Comparison of ENCODE assay signal across 20 cellular contexts in the genomic region with DNA sequence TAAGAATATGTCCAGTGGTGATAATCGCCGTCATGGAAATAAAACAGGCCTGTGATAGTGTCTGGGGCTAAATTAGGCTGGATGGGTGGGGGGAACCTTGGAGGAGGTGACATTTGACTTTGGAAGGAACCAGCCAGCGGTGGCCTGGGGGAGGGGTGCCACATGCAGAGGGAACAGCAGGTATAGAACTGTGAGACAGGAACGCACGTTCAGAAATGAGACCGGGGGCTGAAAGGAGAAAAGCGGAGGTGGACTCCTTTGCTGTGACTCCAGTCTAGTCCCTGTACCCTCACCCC. TPM values are rescaled to one million over a fixed set of nuclear protein-coding genes. Genes with fewer than 3 reads are reported as not detected.
DNase-seq lines count a peak whose midpoint lies in the region; ATAC-seq and TF ChIP-seq lines count a peak whose summit lies in the region.
"Had no signal": no experiment of that assay in that cellular context is flagged by ENCODE, and none has a peak within 500 bp of the region (broad histone marks: within the 10 kb centered on the region; RNA-seq: fewer than 3 reads in every experiment).

No MANE protein-coding gene starts in this region.

- no peak overlapping the region for H3K4me3 ChIP-seq in MM.1S (ENCODE audit: low read length)
- no peak overlapping the region for H3K4me3 ChIP-seq in hepatocyte
- H3K4me3 ChIP-seq in osteoblast (ENCODE audit: insufficient read depth, low read length): no peak overlapping the region
- H3K4me3 ChIP-seq in Karpas-422 (ENCODE audit: low read length): no peak overlapping the region
- H3K4me3 ChIP-seq in brain microvascular endothelial cell (ENCODE audit: low read depth, low read length): no peak overlapping the region
- H3K4me3 ChIP-seq: SK-N-MC had no signal

- H3K36me3 ChIP-seq in MM.1S (replicated peaks; ENCODE audit: insufficient read depth, low read length) (no peaks in the 10 kb centered on the region), hepatocyte (replicated peaks; ENCODE audit: insufficient read depth, low read depth) (no peaks in the 10 kb centered on the region), osteoblast (ENCODE audit: insufficient read depth, low read length) (no peaks in the 10 kb centered on the region), Karpas-422 (ENCODE audit: insufficient read depth, low read length) (no peaks in the 10 kb centered on the region), brain microvascular endothelial cell (replicated peaks) (no peaks in the 10 kb centered on the region)
- H3K36me3 ChIP-seq: pancreas, transverse colon had no signal

- intact Hi-C loops in Calu3 (cut with micrococcal nuclease; ENCODE audit: unreplicated experiment): no loop called here

- peaks cover 37% of the 10 kb centered on the region for H3F3A ChIP-seq in MM.1S (ENCODE audit: insufficient read depth, low read length)

- in situ Hi-C loops in brain microvascular endothelial cell (cut with HindIII; ENCODE audit: low pct_ligation_motif_present, low sequenced_read_pairs): no loop called here

- no peaks in the 10 kb centered on the region for H3K4me1 Mint-ChIP-seq in Calu3 (ENCODE audit: low read depth, unreplicated experiment)

- TF ChIP-seq CTCF in Calu3 (IDR thresholded peaks at IDR 0.05; ENCODE audit: unreplicated experiment) (no peak), MM.1S (IDR thresholded peaks at IDR 0.05; ENCODE audit: low read length) (no peak), hepatocyte (IDR thresholded peaks at IDR 0.05; ENCODE audit: poor library complexity) (no peak), osteoblast (IDR thresholded peaks at IDR 0.05; ENCODE audit: extremely low read depth, low read depth, low read length) (no peak), brain microvascular endothelial cell (IDR thresholded peaks at IDR 0.05; ENCODE audit: low read depth, low read length, missing control alignments) (no peak)

- peaks cover 10% of the 10 kb centered on the region for H3K27me3 Mint-ChIP-seq in Calu3 (ENCODE audit: unreplicated experiment)

- no peak overlapping the region for H3K27ac Mint-ChIP-seq in Calu3 (ENCODE audit: unreplicated experiment)
- H3K27ac Mint-ChIP-seq: activated naive CD8-positive, alpha-beta T cell treated with anti-CD3 and anti-CD28 coated beads, Interleukin-2, amount 10 ng/mL, durations not matched to agents 7 days and 5 days; activated T-helper 2 cell treated with anti-CD3 and anti-CD28 coated beads, Interferon-gamma antibody, Interleukin-2, Interleukin-4, amounts not matched to agents 10 μg/mL and 5 μg/mL and 100 μg/mL, durations not matched to agents 14 hours and 24 hours and 36 hours had no signal

- H3K4me2 ChIP-seq in MM.1S (ENCODE audit: low read depth, low read length) (peak overlapping the region; percentile 10; the same call in 1 of the 2 replicates), hepatocyte (peak overlapping the region; percentile 97), osteoblast (ENCODE audit: insufficient read depth, low read length) (no peak overlapping the region), Karpas-422 (ENCODE audit: low read depth, low read length, poor library complexity, severe bottlenecking) (no peak overlapping the region)

- H3K27ac ChIP-seq in MM.1S (ENCODE audit: low read length) (no peak overlapping the region), hepatocyte (no peak overlapping the region), osteoblast (ENCODE audit: low read depth, low read length) (no peak overlapping the region), Karpas-422 (ENCODE audit: low read length) (no peak overlapping the region), brain microvascular endothelial cell (no peak overlapping the region)
- H3K27ac ChIP-seq: C4-2B, KMS-11, pancreas, SK-N-MC, transverse colon had no signal

- H2AFZ ChIP-seq in MM.1S (ENCODE audit: low read length) (no peak overlapping the region), hepatocyte (no peak overlapping the region), osteoblast (ENCODE audit: low read length) (no peak overlapping the region), Karpas-422 (ENCODE audit: low read length) (no peak overlapping the region)

- H3K79me2 ChIP-seq in MM.1S (ENCODE audit: low read length) (peaks cover 17% of the 10 kb centered on the region), hepatocyte (no peaks in the 10 kb centered on the region), osteoblast (ENCODE audit: insufficient read depth, low read length) (no peaks in the 10 kb centered on the region), Karpas-422 (ENCODE audit: low read length) (no peaks in the 10 kb centered on the region)

- WGBS in hepatocyte (ENCODE audit: low lambda C conversion rate, missing lambda C conversion rate): 51% methylated on average over 7 of the region's 7 CpGs

- no peak for DNase-seq in Calu3
- no peak for DNase-seq in MM.1S
- no peak for DNase-seq in hepatocyte (ENCODE audit: low spot score)
- peak; percentile 47 for DNase-seq in osteoblast (ENCODE audit: insufficient read length, low spot score, missing footprints)
- no peak for DNase-seq in Karpas-422
- no peak for DNase-seq in NAMALWA (ENCODE audit: low spot score)
- DNase-seq in brain microvascular endothelial cell: no peak
- DNase-seq: activated CD4-positive, alpha-beta T cell treated with anti-CD3 and anti-CD28 coated beads for 48 hours; cerebellar nuclear complex; stimulated activated CD4-positive, alpha-beta T cell treated with anti-CD3 and anti-CD28 coated beads, Interleukin-15, amount 100 ng/mL, for 24 hours; T-helper 2 cell; transverse colon had no signal

- BruUV-seq in Calu3 (replicated peaks; lab: Mats Ljungman, UMichigan): no TSS peak

- CTCF ChIA-PET in Calu3 (lab: Charles Lee): no interaction called here

- no peaks in the 10 kb centered on the region for H3K9me2 ChIP-seq in MM.1S (replicated peaks; ENCODE audit: insufficient read depth, low read length)
- no peaks in the 10 kb centered on the region for H3K9me2 ChIP-seq in hepatocyte (replicated peaks; ENCODE audit: insufficient read depth)
- no peaks in the 10 kb centered on the region for H3K9me2 ChIP-seq in Karpas-422 (replicated peaks; ENCODE audit: insufficient read depth, low read length)

- ATAC-seq in HG03571 (IDR thresholded peaks at IDR 0.05; ENCODE audit: unreplicated experiment): no peak

- no peaks in the 10 kb centered on the region for H4K20me1 ChIP-seq in MM.1S (ENCODE audit: insufficient read depth, low read length)
- no peaks in the 10 kb centered on the region for H4K20me1 ChIP-seq in hepatocyte (ENCODE audit: insufficient read depth, poor library complexity, severe bottlenecking)
- H4K20me1 ChIP-seq in osteoblast (ENCODE audit: insufficient read depth, low read length): no peaks in the 10 kb centered on the region
- H4K20me1 ChIP-seq in Karpas-422 (ENCODE audit: insufficient read depth, low read depth, low read length): no peaks in the 10 kb centered on the region

- H3K9me3 ChIP-seq in MM.1S (replicated peaks; ENCODE audit: insufficient read depth, low read length) (no peaks in the 10 kb centered on the region), hepatocyte (ENCODE audit: low read depth) (no peaks in the 10 kb centered on the region), osteoblast (ENCODE audit: low read depth, low read length) (no peaks in the 10 kb centered on the region), Karpas-422 (ENCODE audit: low read length) (no peaks in the 10 kb centered on the region)
- H3K9me3 ChIP-seq: pancreas, transverse colon had no signal

- no peak overlapping the region for H3K9ac ChIP-seq in MM.1S (ENCODE audit: low read length)
- H3K9ac ChIP-seq in Karpas-422 (ENCODE audit: low read length): no peak overlapping the region
- H3K9ac ChIP-seq: KMS-11 had no signal

- no peaks in the 10 kb centered on the region for H3K9me3 Mint-ChIP-seq in Calu3 (ENCODE audit: low read depth, unreplicated experiment)
- H3K9me3 Mint-ChIP-seq: activated naive CD8-positive, alpha-beta T cell treated with anti-CD3 and anti-CD28 coated beads, Interleukin-2, amount 10 ng/mL, durations not matched to agents 7 days and 5 days; activated T-helper 2 cell treated with anti-CD3 and anti-CD28 coated beads, Interferon-gamma antibody, Interleukin-2, Interleukin-4, amounts not matched to agents 10 μg/mL and 5 μg/mL and 100 μg/mL, durations not matched to agents 14 hours and 24 hours and 36 hours had no signal

- H3K4me1 ChIP-seq in MM.1S (ENCODE audit: low read length) (peaks cover 12% of the 10 kb centered on the region), hepatocyte (ENCODE audit: insufficient read depth) (peaks cover 28% of the 10 kb centered on the region), osteoblast (ENCODE audit: insufficient read depth, low read length) (no peaks in the 10 kb centered on the region), Karpas-422 (ENCODE audit: low read length) (peaks cover 4% of the 10 kb centered on the region)

- H3K27me3 ChIP-seq in MM.1S (replicated peaks; ENCODE audit: insufficient read depth, low read length) (peaks cover 34% of the 10 kb centered on the region), hepatocyte (peaks cover 96% of the 10 kb centered on the region), osteoblast (ENCODE audit: insufficient read depth, low read length) (peaks cover 86% of the 10 kb centered on the region), Karpas-422 (ENCODE audit: low read length) (no peaks in the 10 kb centered on the region), brain microvascular endothelial cell (replicated peaks) (peaks cover 95% of the 10 kb centered on the region)

- peak overlapping the region; percentile 81 for H3K4me3 Mint-ChIP-seq in Calu3 (ENCODE audit: low read depth, unreplicated experiment)

- peaks cover 31% of the 10 kb centered on the region for H3K36me3 Mint-ChIP-seq in Calu3 (ENCODE audit: insufficient read depth, unreplicated experiment)
- H3K36me3 Mint-ChIP-seq: activated naive CD8-positive, alpha-beta T cell treated with anti-CD3 and anti-CD28 coated beads, Interleukin-2, amount 10 ng/mL, durations not matched to agents 7 days and 5 days had no signal

RNA-seq across cellular contexts. Expression of gene CYP26A1, which starts 2.6 kb away (rescaled TPM):
- total RNA-seq in Calu3 (2022): 0.98 and 2.1 TPM in 2 replicates
- total RNA-seq in hepatocyte: 0.40 and 0.80 TPM in 2 replicates
- polyA plus RNA-seq in hepatocyte: 0.69 TPM in 1 of 2 replicates, not detected in the other
- not detected in 2 replicates for total RNA-seq in osteoblast
- 0.29 TPM in 1 of 2 replicates, not detected in the other for total RNA-seq in Karpas-422 (2014; rRNA removed; shearing (Covaris generic); ENCODE audit: low replicate concordance)
- total RNA-seq: activated T-helper 2 cell treated with anti-CD3 and anti-CD28 coated beads, Interferon-gamma antibody, Interleukin-2, Interleukin-4, amounts not matched to agents 10 μg/mL and 5 μg/mL and 100 μg/mL, durations not matched to agents 14 hours and 24 hours and 36 hours; HT1080; pancreas; transverse colon had no signal

RNA-seq across cellular contexts. Expression of gene CYP26C1, which starts 10.5 kb away (rescaled TPM):
- 0.39 and 0.45 TPM in 2 replicates for total RNA-seq in Calu3 (2022)
- not detected in 2 replicates for total RNA-seq in hepatocyte
- 0.06 and 0.18 TPM in 2 replicates for polyA plus RNA-seq in hepatocyte
- total RNA-seq in osteoblast: under 0.01 TPM in 2 replicates
- 0.14 and 0.30 TPM in 2 replicates for total RNA-seq in Karpas-422 (2014; rRNA removed; shearing (Covaris generic); ENCODE audit: low replicate concordance)
- total RNA-seq: activated T-helper 2 cell treated with anti-CD3 and anti-CD28 coated beads, Interferon-gamma antibody, Interleukin-2, Interleukin-4, amounts not matched to agents 10 μg/mL and 5 μg/mL and 100 μg/mL, durations not matched to agents 14 hours and 24 hours and 36 hours; HT1080; transverse colon had no signal

Comparison
In these comparisons a context has a peak if more than half of its experiments do, and no peak if none do; other contexts are left out.
1. H3K4me2 ChIP-seq: peak in MM.1S (single experiment) and hepatocyte (single experiment); none in osteoblast (single experiment) and Karpas-422 (single experiment).